In the genomic region with DNA sequence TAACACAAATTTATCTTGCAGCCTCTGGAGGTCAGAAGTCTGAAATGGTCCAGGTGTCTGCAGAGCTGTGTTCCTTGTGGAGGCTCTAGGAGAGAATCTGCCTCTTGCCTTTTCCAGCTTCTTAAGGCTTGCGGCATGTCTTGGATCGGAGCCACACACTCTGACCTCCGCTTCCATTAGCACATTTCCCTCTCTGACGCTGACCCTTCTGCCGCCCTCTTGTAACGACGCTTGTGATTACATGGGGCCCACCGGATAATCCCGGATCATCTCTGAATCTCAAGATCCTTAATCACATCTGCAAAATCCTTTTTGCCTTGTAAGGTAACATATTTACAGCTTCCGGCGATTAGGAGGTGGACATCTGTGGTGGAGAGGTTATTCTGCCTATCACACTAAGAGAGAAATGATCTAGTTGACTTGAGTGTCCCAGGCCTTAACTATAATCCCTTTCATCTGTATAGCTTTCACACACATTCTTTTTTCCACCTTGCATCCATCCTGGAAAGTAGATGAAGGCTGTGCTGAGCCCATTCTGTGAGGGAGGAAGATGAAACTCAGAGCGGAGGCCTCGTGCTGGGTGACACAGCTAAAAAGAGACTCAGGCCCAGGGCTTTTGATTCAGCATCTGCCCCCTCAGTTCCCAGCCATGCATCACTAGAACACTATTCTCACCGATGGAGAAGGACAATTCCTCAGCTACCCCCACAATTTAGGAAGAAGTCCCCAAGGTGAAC, we compare ENCODE assay signal across 19 cellular contexts. TPM values are rescaled to one million over a fixed set of nuclear protein-coding genes. Genes with fewer than 3 reads are reported as not detected.
"Had no signal": no experiment of that assay in that cellular context is flagged by ENCODE, and none has a peak within 500 bp of the region (broad histone marks: within the 10 kb centered on the region; RNA-seq: fewer than 3 reads in every experiment).

No MANE protein-coding gene starts in this region.

- DNase-seq: activated CD4-positive, alpha-beta T cell treated with anti-CD3 and anti-CD28 coated beads, Interleukin-2, amount 10 ng/mL, durations not matched to agents 24 days and 14 days; activated CD4-positive, CD25-positive, alpha-beta regulatory T cell; activated naive CD4-positive, alpha-beta T cell; activated naive CD8-positive, alpha-beta T cell treated with anti-CD3 and anti-CD28 coated beads, Interleukin-2, amount 50 U/mL, for 24 hours; activated T-cell treated with anti-CD3 and anti-CD28 coated beads for 4 hours; dorsolateral prefrontal cortex; erythroblast; kidney glomerular epithelial cell; stimulated activated naive CD8-positive, alpha-beta T cell treated with anti-CD3 and anti-CD28 coated beads, Interleukin-15, Interleukin-2, amounts not matched to agents 100 U/mL and 50 U/mL, for 24 hours had no signal

- H3K27me3 ChIP-seq: dorsolateral prefrontal cortex had no signal

- H3K27ac Mint-ChIP-seq: activated CD4-positive, alpha-beta T cell treated with anti-CD3 and anti-CD28 coated beads, Interleukin-2, amount 10 ng/mL, durations not matched to agents 24 days and 14 days; activated naive CD8-positive, alpha-beta T cell treated with anti-CD3 and anti-CD28 coated beads, Interleukin-2, amount 50 U/mL, for 24 hours had no signal

- FAIRE-seq: astrocyte, bronchial epithelial cell, small intestine had no signal

- H3K27ac ChIP-seq: dorsolateral prefrontal cortex, parathyroid adenoma, SJSA1 had no signal

- H3K27me3 Mint-ChIP-seq: activated naive CD8-positive, alpha-beta T cell treated with anti-CD3 and anti-CD28 coated beads, Interleukin-2, amount 50 U/mL, for 24 hours had no signal

- H3K4me3 Mint-ChIP-seq: activated CD4-positive, alpha-beta T cell treated with anti-CD3 and anti-CD28 coated beads, Interleukin-2, amount 10 ng/mL, durations not matched to agents 24 days and 14 days; activated naive CD8-positive, alpha-beta T cell treated with anti-CD3 and anti-CD28 coated beads, Interleukin-2, amount 50 U/mL, for 24 hours had no signal

- H2AFZ ChIP-seq: parathyroid adenoma had no signal

- H3K36me3 ChIP-seq: SJSA1 had no signal

- H3K9me3 Mint-ChIP-seq: activated CD4-positive, alpha-beta T cell treated with anti-CD3 and anti-CD28 coated beads, Interleukin-2, amount 10 ng/mL, durations not matched to agents 24 days and 14 days; activated naive CD8-positive, alpha-beta T cell treated with anti-CD3 and anti-CD28 coated beads, Interleukin-2, amount 50 U/mL, for 24 hours had no signal

- H3K9me3 ChIP-seq: SJSA1 had no signal

- H3K4me1 ChIP-seq: SJSA1 had no signal

- H3K4me3 ChIP-seq: dorsolateral prefrontal cortex, SJSA1 had no signal

- ATAC-seq: activated naive CD8-positive, alpha-beta T cell treated with anti-CD3 and anti-CD28 coated beads, Interleukin-2, amount 50 U/mL, for 24 hours had no signal

- H3K9ac ChIP-seq: parathyroid adenoma had no signal

- H3K79me2 ChIP-seq: parathyroid adenoma had no signal

RNA-seq across cellular contexts. Expression of gene MYCBPAP, which starts 6.2 kb away (rescaled TPM):
- total RNA-seq: SJSA1 had no signal

RNA-seq across cellular contexts. Expression of gene EPN3, which starts 30.5 kb away (rescaled TPM):
- total RNA-seq: activated CD4-positive, alpha-beta T cell treated with anti-CD3 and anti-CD28 coated beads, Interleukin-2, amount 10 ng/mL, durations not matched to agents 24 days and 14 days; mesenteric fat pad; T-helper 2 cell treated with Interferon-gamma antibody and Interleukin-4, amounts not matched to agents 100 ng/mL and 5 ng/mL, for 36 hours; temporal lobe had no signal

RNA-seq across cellular contexts. Expression of gene CHAD, which starts 33.4 kb away (rescaled TPM):
- total RNA-seq: activated CD4-positive, alpha-beta T cell treated with anti-CD3 and anti-CD28 coated beads, Interleukin-2, amount 10 ng/mL, durations not matched to agents 24 days and 14 days; astrocyte; bronchial epithelial cell; renal cortical epithelial cell; SJSA1; T-helper 2 cell treated with Interferon-gamma antibody and Interleukin-4, amounts not matched to agents 100 ng/mL and 5 ng/mL, for 36 hours; ureter had no signal
